ENCODE assay signal across 29 cellular contexts in genomic region chr13:51892657-51893056, GRCh38. TPM values are rescaled to one million over a fixed set of nuclear protein-coding genes. Genes with fewer than 3 reads are reported as not detected.
"Had no signal": no experiment of that assay in that cellular context is flagged by ENCODE, and none has a peak within 500 bp of the region (broad histone marks: within the 10 kb centered on the region; RNA-seq: fewer than 3 reads in every experiment).

No MANE protein-coding gene starts in this region.

- H3K27me3 ChIP-seq: colonic mucosa, gastrocnemius medialis, heart right ventricle, left lung had no signal

- H3K9me3 Mint-ChIP-seq: dendritic cell treated with granulocyte-macrophage colony-stimulating factor and Interleukin-4, amounts not matched to agents 40 ng/mL and 50 ng/mL, for 4 days; effector memory CD8-positive, alpha-beta T cell had no signal

- H3K9me3 ChIP-seq: colonic mucosa, esophagus squamous epithelium, gastrocnemius medialis, heart right ventricle, left lung, lower lobe of right lung had no signal

- H3K4me1 Mint-ChIP-seq: mesothelial cell of epicardium had no signal

- DNase-seq: colonic mucosa; cortex of kidney; effector CD8-positive, alpha-beta T cell; effector memory CD8-positive, alpha-beta T cell; endodermal cell; erythroblast; esophagus squamous epithelium; foreskin melanocyte; gastrocnemius medialis; glutamatergic neuron; head of caudate nucleus; heart right ventricle; hippocampal formation; left lung; left ventricle myocardium superior; lower lobe of right lung; mesenchymal stem cell had no signal

- H3K4me3 Mint-ChIP-seq: dendritic cell treated with granulocyte-macrophage colony-stimulating factor and Interleukin-4, amounts not matched to agents 40 ng/mL and 50 ng/mL, for 4 days; effector memory CD8-positive, alpha-beta T cell; endodermal cell; mesothelial cell of epicardium had no signal

- ATAC-seq: effector memory CD8-positive, alpha-beta T cell; esophagus mucosa; gastrocnemius medialis; heart right ventricle; left lung; left ventricle myocardium superior; lower lobe of right lung had no signal

- H3K36me3 ChIP-seq: colonic mucosa, esophagus squamous epithelium, gastrocnemius medialis, heart right ventricle, left lung, lower lobe of right lung had no signal

- H3K4me1 ChIP-seq: colonic mucosa, gastrocnemius medialis, heart right ventricle, left lung, lower lobe of right lung had no signal

- H3K4me3 ChIP-seq: colonic mucosa, esophagus squamous epithelium, gastrocnemius medialis, heart right ventricle, left lung, lower lobe of right lung had no signal

- H3K27ac Mint-ChIP-seq: dendritic cell treated with granulocyte-macrophage colony-stimulating factor and Interleukin-4, amounts not matched to agents 40 ng/mL and 50 ng/mL, for 4 days; effector memory CD8-positive, alpha-beta T cell; endodermal cell; mesothelial cell of epicardium had no signal

RNA-seq across cellular contexts. Expression of gene CCDC70, which starts 30.9 kb away (rescaled TPM):
- total RNA-seq: chondrocyte, colonic mucosa, dermis microvascular lymphatic vessel endothelial cell, endodermal cell, esophagus mucosa, esophagus squamous epithelium, gastrocnemius medialis, glomerular endothelial cell, heart right ventricle, kidney epithelial cell, left lung, left ventricle myocardium superior, lower leg skin, lower lobe of right lung, lung microvascular endothelial cell, mesenteric fat pad, mesothelial cell of epicardium, mucosa of gallbladder had no signal
- polyA plus RNA-seq: heart right ventricle, keratinocyte had no signal

RNA-seq across cellular contexts. Expression of gene TMEM272, which starts 47.7 kb away (rescaled TPM):
- total RNA-seq: dermis microvascular lymphatic vessel endothelial cell, esophagus mucosa, esophagus squamous epithelium, glomerular endothelial cell, kidney epithelial cell, lung microvascular endothelial cell had no signal
- polyA plus RNA-seq: keratinocyte had no signal
